In the genomic region with DNA sequence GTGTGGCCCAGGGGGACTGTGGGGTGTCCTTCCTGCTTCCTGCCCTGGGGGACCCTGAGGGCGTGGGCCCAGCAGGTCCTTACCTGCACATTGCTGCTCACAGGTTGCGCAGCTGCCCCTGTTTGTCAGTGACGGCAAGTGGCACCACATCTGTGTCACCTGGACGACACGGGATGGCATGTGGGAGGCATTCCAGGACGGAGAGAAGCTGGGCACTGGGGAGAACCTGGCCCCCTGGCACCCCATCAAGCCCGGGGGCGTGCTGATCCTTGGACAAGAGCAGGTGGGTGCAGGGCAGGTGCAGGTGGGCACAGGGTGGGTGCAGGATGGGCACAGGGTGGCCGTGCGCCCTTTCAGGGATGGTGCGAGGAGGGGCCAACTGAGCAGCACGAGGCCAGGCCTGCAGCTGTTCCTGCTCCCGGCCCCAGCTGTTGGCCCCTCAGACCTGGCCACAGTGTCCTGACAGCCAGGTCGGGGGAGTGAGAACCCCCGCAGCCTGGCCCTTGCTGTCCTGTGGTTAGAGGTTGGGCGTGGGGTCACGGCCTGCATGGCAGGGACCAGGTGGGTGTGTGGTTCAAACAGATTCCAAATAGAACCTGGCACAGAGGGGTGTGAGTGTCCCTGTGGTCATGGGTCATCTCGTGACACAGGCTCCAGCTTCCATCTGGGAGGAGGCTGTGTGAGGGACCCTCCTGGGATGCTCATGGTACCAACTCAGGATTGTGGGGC, we compare ENCODE assay signal across 25 cellular contexts. TPM values are rescaled to one million over a fixed set of nuclear protein-coding genes. Genes with fewer than 3 reads are reported as not detected.
"Had no signal": no experiment of that assay in that cellular context is flagged by ENCODE, and none has a peak within 500 bp of the region (broad histone marks: within the 10 kb centered on the region; RNA-seq: fewer than 3 reads in every experiment).

No MANE protein-coding gene starts in this region.

- H3K27ac ChIP-seq: esophagus muscularis mucosa, foreskin keratinocyte, heart right ventricle, parathyroid adenoma, psoas muscle, sigmoid colon, thoracic aorta had no signal

- H3K79me2 ChIP-seq: parathyroid adenoma had no signal

- H3K9ac ChIP-seq: parathyroid adenoma had no signal

- H3K27me3 Mint-ChIP-seq: activated CD4-positive, alpha-beta memory T cell treated with anti-CD3 and anti-CD28 coated beads, Interleukin-2, amount 10 ng/mL, durations not matched to agents 7 days and 5 days; activated CD4-positive, alpha-beta T cell treated with anti-CD3 and anti-CD28 coated beads, Interleukin-2, amount 10 ng/mL, durations not matched to agents 7 days and 5 days; activated naive CD8-positive, alpha-beta T cell treated with anti-CD3 and anti-CD28 coated beads, Interleukin-2, amount 10 ng/mL, durations not matched to agents 7 days and 5 days had no signal

- ATAC-seq: foreskin keratinocyte, heart right ventricle, psoas muscle had no signal

- H2AFZ ChIP-seq: parathyroid adenoma had no signal

- H3K36me3 Mint-ChIP-seq: activated naive CD4-positive, alpha-beta T cell treated with anti-CD3 and anti-CD28 coated beads, Interleukin-2, amount 10 ng/mL, durations not matched to agents 7 days and 5 days; activated naive CD8-positive, alpha-beta T cell treated with anti-CD3 and anti-CD28 coated beads, Interleukin-2, amount 10 ng/mL, durations not matched to agents 7 days and 5 days; WTC11 had no signal

- H3K9me3 Mint-ChIP-seq: activated CD4-positive, alpha-beta T cell treated with anti-CD3 and anti-CD28 coated beads, Interleukin-2, amount 10 ng/mL, durations not matched to agents 7 days and 5 days; T-helper 1 cell treated with Interleukin-12 subunit alpha and Interleukin-12 subunit beta and Interleukin-4 antibody, amounts not matched to agents 30 μg/mL and 1 μg/mL, for 36 hours had no signal

- H3K36me3 ChIP-seq: esophagus muscularis mucosa, heart right ventricle, sigmoid colon had no signal

- H3K4me1 Mint-ChIP-seq: activated CD4-positive, alpha-beta memory T cell treated with anti-CD3 and anti-CD28 coated beads, Interleukin-2, amount 10 ng/mL, durations not matched to agents 7 days and 5 days; activated CD4-positive, alpha-beta T cell treated with anti-CD3 and anti-CD28 coated beads, Interleukin-2, amount 10 ng/mL, durations not matched to agents 7 days and 5 days; activated naive CD8-positive, alpha-beta T cell treated with anti-CD3 and anti-CD28 coated beads, Interleukin-2, amount 10 ng/mL, durations not matched to agents 7 days and 5 days had no signal

- H3K9me3 ChIP-seq: psoas muscle, sigmoid colon, thoracic aorta had no signal

- H3K27me3 ChIP-seq: foreskin keratinocyte had no signal

- DNase-seq: activated CD4-positive, alpha-beta memory T cell treated with anti-CD3 and anti-CD28 coated beads, Interleukin-2, amount 10 ng/mL, durations not matched to agents 7 days and 5 days; activated CD4-positive, alpha-beta T cell treated with anti-CD3 and anti-CD28 coated beads for 1 hour; activated CD4-positive, alpha-beta T cell treated with anti-CD3 and anti-CD28 coated beads, Interleukin-2, amount 10 ng/mL, durations not matched to agents 7 days and 5 days; activated CD8-positive, alpha-beta memory T cell treated with anti-CD3 and anti-CD28 coated beads, Interleukin-2, amount 50 U/mL, for 48 hours; activated gamma-delta T cell; activated naive CD4-positive, alpha-beta T cell treated with anti-CD3 and anti-CD28 coated beads, Interleukin-2, amount 10 ng/mL, durations not matched to agents 7 days and 5 days; activated naive CD8-positive, alpha-beta T cell treated with anti-CD3 and anti-CD28 coated beads, Interleukin-2, amount 10 ng/mL, durations not matched to agents 7 days and 5 days; activated T-cell treated with anti-CD3 and anti-CD28 coated beads, Interleukin-2, amount 50 U/mL, for 24 hours; central memory CD4-positive, alpha-beta T cell; foreskin keratinocyte; heart right ventricle; naive B cell; psoas muscle; sigmoid colon; stimulated activated CD4-positive, alpha-beta T cell treated with anti-CD3 and anti-CD28 coated beads, Interleukin-15, amount 100 ng/mL, for 24 hours; stimulated activated CD4-positive, alpha-beta T cell treated with anti-CD3 and anti-CD28 coated beads, Interleukin-2, amount 100 ng/mL, for 24 hours; stimulated activated naive CD4-positive, alpha-beta T cell; trophoblast cell had no signal

- FAIRE-seq: astrocyte had no signal

- H3K4me1 ChIP-seq: esophagus muscularis mucosa, foreskin keratinocyte, heart right ventricle, parathyroid adenoma, psoas muscle, sigmoid colon had no signal

- H3K4me3 ChIP-seq: esophagus muscularis mucosa, heart right ventricle, lung, psoas muscle, sigmoid colon, thoracic aorta had no signal

- H3K27ac Mint-ChIP-seq: activated CD4-positive, alpha-beta memory T cell treated with anti-CD3 and anti-CD28 coated beads, Interleukin-2, amount 10 ng/mL, durations not matched to agents 7 days and 5 days; activated CD4-positive, alpha-beta T cell treated with anti-CD3 and anti-CD28 coated beads, Interleukin-2, amount 10 ng/mL, durations not matched to agents 7 days and 5 days; activated naive CD4-positive, alpha-beta T cell treated with anti-CD3 and anti-CD28 coated beads, Interleukin-2, amount 10 ng/mL, durations not matched to agents 7 days and 5 days; activated naive CD8-positive, alpha-beta T cell treated with anti-CD3 and anti-CD28 coated beads, Interleukin-2, amount 10 ng/mL, durations not matched to agents 7 days and 5 days; activated T-cell treated with anti-CD3 and anti-CD28 coated beads, Interleukin-2, amount 50 U/mL, for 24 hours; T-helper 1 cell treated with Interleukin-12 subunit alpha and Interleukin-12 subunit beta and Interleukin-4 antibody, amounts not matched to agents 30 μg/mL and 1 μg/mL, for 36 hours; WTC11 had no signal

- H3K4me3 Mint-ChIP-seq: activated CD4-positive, alpha-beta memory T cell treated with anti-CD3 and anti-CD28 coated beads, Interleukin-2, amount 10 ng/mL, durations not matched to agents 7 days and 5 days; activated CD4-positive, alpha-beta T cell treated with anti-CD3 and anti-CD28 coated beads, Interleukin-2, amount 10 ng/mL, durations not matched to agents 7 days and 5 days; activated naive CD4-positive, alpha-beta T cell treated with anti-CD3 and anti-CD28 coated beads, Interleukin-2, amount 10 ng/mL, durations not matched to agents 7 days and 5 days; activated naive CD8-positive, alpha-beta T cell treated with anti-CD3 and anti-CD28 coated beads, Interleukin-2, amount 10 ng/mL, durations not matched to agents 7 days and 5 days; activated T-cell treated with anti-CD3 and anti-CD28 coated beads, Interleukin-2, amount 50 U/mL, for 24 hours; naive B cell; T-helper 1 cell treated with Interleukin-12 subunit alpha and Interleukin-12 subunit beta and Interleukin-4 antibody, amounts not matched to agents 30 μg/mL and 1 μg/mL, for 36 hours; WTC11 had no signal

RNA-seq across cellular contexts. Expression of gene NPTX2, which starts 10.1 kb away (rescaled TPM):
- total RNA-seq: activated CD4-positive, alpha-beta memory T cell treated with anti-CD3 and anti-CD28 coated beads, Interleukin-2, amount 10 ng/mL, durations not matched to agents 7 days and 5 days; activated CD4-positive, alpha-beta T cell treated with anti-CD3 and anti-CD28 coated beads, Interleukin-2, amount 10 ng/mL, durations not matched to agents 7 days and 5 days; activated naive CD8-positive, alpha-beta T cell treated with anti-CD3 and anti-CD28 coated beads, Interleukin-2, amount 10 ng/mL, durations not matched to agents 7 days and 5 days; foreskin keratinocyte had no signal
- polyA plus RNA-seq: foreskin keratinocyte had no signal
